Comparison of ENCODE assay signal across 7 cellular contexts in the genomic region with DNA sequence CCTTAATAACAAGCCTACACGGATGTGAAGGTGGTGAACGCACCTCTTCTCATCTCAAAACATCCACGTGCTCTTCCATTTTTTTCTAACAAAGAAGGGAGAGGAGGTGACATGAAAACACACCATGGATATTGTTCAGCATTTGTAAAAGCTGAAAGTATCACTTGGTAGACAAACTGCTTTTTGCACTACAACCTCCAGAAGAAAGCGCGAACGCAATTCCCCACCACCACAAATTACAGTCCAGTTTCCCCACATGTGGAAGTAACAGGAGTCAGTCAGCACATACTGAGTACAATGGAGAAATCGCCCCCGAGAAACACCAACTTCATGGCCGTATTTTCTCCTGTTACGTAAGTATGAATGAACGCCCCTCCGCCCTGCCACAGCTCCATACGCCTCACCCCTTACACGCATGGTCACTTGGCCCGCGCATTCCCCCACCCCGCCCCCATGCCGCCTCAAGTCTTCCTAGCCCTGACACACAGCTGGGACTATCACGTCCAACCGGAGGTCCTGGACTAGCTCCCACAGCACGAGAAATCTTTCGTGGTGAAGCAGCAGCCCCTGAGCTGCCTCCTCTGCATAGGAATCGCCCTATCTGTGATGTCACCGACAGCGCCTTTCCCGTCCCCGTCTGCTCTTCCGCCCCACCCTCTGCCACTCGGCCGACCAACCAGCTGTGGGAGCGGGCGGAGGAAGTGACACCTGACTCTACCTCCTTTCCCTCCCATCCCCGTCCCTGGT.
A peak's percentile ranks its signal among the peaks of the same experiment; 100 is the strongest.
DNase-seq lines count a peak whose midpoint lies in the region; ATAC-seq lines count a peak whose summit lies in the region.
"Not testable (repeated sequence)": the region's sequence is repeated elsewhere in the genome, so short reads cannot be mapped to it uniquely, and the experiment has no call there.

No MANE protein-coding gene starts in this region.

- not testable (repeated sequence) for H3K9me3 Mint-ChIP-seq in activated CD4-positive, alpha-beta memory T cell treated with anti-CD3 and anti-CD28 coated beads, Interleukin-2, amount 10 ng/mL, durations not matched to agents 7 days and 5 days

- H3K27me3 Mint-ChIP-seq in activated CD4-positive, alpha-beta memory T cell treated with anti-CD3 and anti-CD28 coated beads, Interleukin-2, amount 10 ng/mL, durations not matched to agents 7 days and 5 days, result not testable (repeated sequence)

- peak overlapping the region; percentile 100 for H3K27ac Mint-ChIP-seq in activated CD4-positive, alpha-beta memory T cell treated with anti-CD3 and anti-CD28 coated beads, Interleukin-2, amount 10 ng/mL, durations not matched to agents 7 days and 5 days

- H3K4me3 Mint-ChIP-seq in activated CD4-positive, alpha-beta memory T cell treated with anti-CD3 and anti-CD28 coated beads, Interleukin-2, amount 10 ng/mL, durations not matched to agents 7 days and 5 days, result peak overlapping the region; percentile 81

- peak; percentile 84 for ATAC-seq in GM18870 (IDR thresholded peaks at IDR 0.05; ENCODE audit: unreplicated experiment)
- peak; percentile 87 for ATAC-seq in HG02938 (IDR thresholded peaks at IDR 0.05; ENCODE audit: unreplicated experiment)

- CTCF ChIA-PET in activated CD4-positive, alpha-beta memory T cell treated with anti-CD3 and anti-CD28 coated beads, Interleukin-2, amount 10 ng/mL, durations not matched to agents 7 days and 5 days (lab: Charles Lee), result not testable (repeated sequence)

- DNase-seq in NCI-H460 (ENCODE audit: extremely low read depth, low read depth) (peak; percentile 71), iPS DF 19.7 (ENCODE audit: low read depth, low spot score) (peak; percentile 45), putamen (ENCODE audit: low spot score) (peak; percentile 63)
- peak; percentile 75 for DNase-seq in activated CD4-positive, alpha-beta memory T cell treated with anti-CD3 and anti-CD28 coated beads, Interleukin-2, amount 10 ng/mL, durations not matched to agents 7 days and 5 days
- peak; percentile 76 for DNase-seq in central memory CD4-positive, alpha-beta T cell

- POLR2A ChIA-PET in activated CD4-positive, alpha-beta memory T cell treated with anti-CD3 and anti-CD28 coated beads, Interleukin-2, amount 10 ng/mL, durations not matched to agents 7 days and 5 days (lab: Charles Lee), result interaction anchor here (1.2 kb wide), 3 partner anchors 23 to 112 kb away, joined by 11 to 23 read pairs (median 14); no protein-coding TSS in a partner anchor

- not testable (repeated sequence) for H3K36me3 Mint-ChIP-seq in activated CD4-positive, alpha-beta memory T cell treated with anti-CD3 and anti-CD28 coated beads, Interleukin-2, amount 10 ng/mL, durations not matched to agents 7 days and 5 days (ENCODE audit: low read depth)

- peaks cover 18% of the 10 kb centered on the region for H3K4me1 Mint-ChIP-seq in activated CD4-positive, alpha-beta memory T cell treated with anti-CD3 and anti-CD28 coated beads, Interleukin-2, amount 10 ng/mL, durations not matched to agents 7 days and 5 days

Comparison
In these comparisons a context has a peak if more than half of its experiments do, and no peak if none do; other contexts are left out.
1. Peak in every context shown above with its lines: DNase-seq and ATAC-seq.